Comparison of ENCODE assay signal across 15 cellular contexts in genomic region chr17:81479672-81480071, GRCh38.
"Had no signal": no experiment of that assay in that cellular context is flagged by ENCODE, and none has a peak within 500 bp of the region (broad histone marks: within the 10 kb centered on the region; RNA-seq: fewer than 3 reads in every experiment).

No MANE protein-coding gene starts in this region.

- H3K9me3 ChIP-seq: esophagus muscularis mucosa, tibial nerve, uterus had no signal

- H3K27ac ChIP-seq: cardiac muscle cell, esophagus muscularis mucosa, tibial nerve, uterus had no signal

- H3K27me3 ChIP-seq: cardiac muscle cell, esophagus muscularis mucosa, tibial nerve, uterus had no signal

- H3K36me3 ChIP-seq: cardiac muscle cell, esophagus muscularis mucosa, tibial nerve, uterus had no signal

- DNase-seq: activated CD4-positive, alpha-beta memory T cell treated with anti-CD3 and anti-CD28 coated beads for 36 hours; activated CD4-positive, alpha-beta T cell treated with anti-CD3 and anti-CD28 coated beads for 36 hours; activated T-cell treated with anti-CD3 and anti-CD28 coated beads for 4 hours; amniotic stem cell; effector memory CD4-positive, alpha-beta T cell; immature natural killer cell; stimulated activated CD4-positive, alpha-beta T cell treated with anti-CD3 and anti-CD28 coated beads, Interleukin-2, amount 100 ng/mL, for 24 hours; uterus had no signal

- H3K4me3 Mint-ChIP-seq: activated CD4-positive, alpha-beta memory T cell treated with anti-CD3 and anti-CD28 coated beads for 36 hours; activated CD4-positive, alpha-beta T cell treated with anti-CD3 and anti-CD28 coated beads for 36 hours; activated naive CD8-positive, alpha-beta T cell; activated T-helper 1 cell treated with anti-CD3 and anti-CD28 coated beads, Interleukin-12 subunit alpha, Interleukin-12 subunit beta, Interleukin-2, Interleukin-4 antibody, amounts not matched to agents 30 ng/mL and 10 ng/mL and 1 ng/mL, durations not matched to agents 14 hours and 24 hours and 36 hours; immature natural killer cell; stimulated activated naive CD8-positive, alpha-beta T cell treated with anti-CD3 and anti-CD28 coated beads, Interleukin-15, Interleukin-2, amounts not matched to agents 100 ng/mL and 50 ng/mL, for 24 hours; WTC11 had no signal

- H3K4me3 ChIP-seq: cardiac muscle cell, esophagus muscularis mucosa, tibial nerve, uterus had no signal

- H3K27ac Mint-ChIP-seq: activated CD4-positive, alpha-beta memory T cell treated with anti-CD3 and anti-CD28 coated beads for 36 hours; activated CD4-positive, alpha-beta T cell treated with anti-CD3 and anti-CD28 coated beads for 36 hours; activated naive CD8-positive, alpha-beta T cell; activated T-helper 1 cell treated with anti-CD3 and anti-CD28 coated beads, Interleukin-12 subunit alpha, Interleukin-12 subunit beta, Interleukin-2, Interleukin-4 antibody, amounts not matched to agents 30 ng/mL and 10 ng/mL and 1 ng/mL, durations not matched to agents 14 hours and 24 hours and 36 hours; immature natural killer cell; stimulated activated naive CD8-positive, alpha-beta T cell treated with anti-CD3 and anti-CD28 coated beads, Interleukin-15, Interleukin-2, amounts not matched to agents 100 ng/mL and 50 ng/mL, for 24 hours; WTC11 had no signal

- H3K36me3 Mint-ChIP-seq: activated CD4-positive, alpha-beta memory T cell treated with anti-CD3 and anti-CD28 coated beads for 36 hours; activated naive CD8-positive, alpha-beta T cell; immature natural killer cell; WTC11 had no signal

- H3K9me3 Mint-ChIP-seq: activated CD4-positive, alpha-beta memory T cell treated with anti-CD3 and anti-CD28 coated beads for 36 hours; activated T-helper 1 cell treated with anti-CD3 and anti-CD28 coated beads, Interleukin-12 subunit alpha, Interleukin-12 subunit beta, Interleukin-2, Interleukin-4 antibody, amounts not matched to agents 30 ng/mL and 10 ng/mL and 1 ng/mL, durations not matched to agents 14 hours and 24 hours and 36 hours; immature natural killer cell; stimulated activated naive CD8-positive, alpha-beta T cell treated with anti-CD3 and anti-CD28 coated beads, Interleukin-15, Interleukin-2, amounts not matched to agents 100 ng/mL and 50 ng/mL, for 24 hours; WTC11 had no signal
